Comparison of ENCODE assay signal across 11 cellular contexts in the genomic region with DNA sequence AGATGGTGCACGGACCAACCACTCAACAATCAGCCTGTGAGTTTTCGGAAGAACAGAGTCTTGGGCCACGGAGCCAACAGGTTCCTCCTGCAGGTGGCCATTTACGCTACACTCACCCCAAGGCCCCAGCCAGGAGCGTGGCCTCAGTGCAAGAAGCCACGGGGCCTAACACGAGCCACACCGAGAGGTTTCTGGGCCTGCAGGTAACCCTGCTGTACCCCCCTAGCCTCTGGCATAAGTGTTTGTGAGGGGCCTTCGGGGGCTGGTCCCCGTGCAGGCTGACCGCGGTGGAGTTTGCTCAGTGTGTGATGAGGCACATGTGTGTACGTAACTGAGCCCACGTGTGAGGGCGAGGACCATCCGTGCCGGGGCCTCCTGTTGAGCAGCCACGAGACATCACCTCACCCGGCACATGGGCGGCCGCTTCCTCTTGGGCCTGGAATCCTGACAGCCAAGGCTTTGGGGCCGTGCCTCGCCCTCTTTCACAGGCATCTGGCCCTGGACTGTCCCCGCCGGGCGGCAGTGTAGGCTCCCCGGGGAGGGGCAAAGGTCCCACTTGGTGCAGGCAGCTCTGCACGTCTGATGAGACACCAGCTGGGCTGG.
DNase-seq lines count a peak whose midpoint lies in the region; ATAC-seq and TF ChIP-seq lines count a peak whose summit lies in the region.
"Had no signal": no experiment of that assay in that cellular context is flagged by ENCODE, and none has a peak within 500 bp of the region (broad histone marks: within the 10 kb centered on the region; RNA-seq: fewer than 3 reads in every experiment).

No MANE protein-coding gene starts in this region.

- H3K4me3 ChIP-seq in stomach: peak overlapping the region in 2 of 4 donors; percentile 5 to 13
- H3K4me3 ChIP-seq: A549 had no signal

- no peak for TF ChIP-seq EP300 in stomach (IDR thresholded peaks at IDR 0.05)

- H3K27me3 Mint-ChIP-seq in IgD-negative memory B cell: peaks cover 3% of the 10 kb centered on the region

- no peaks in the 10 kb centered on the region for H3K36me3 Mint-ChIP-seq in IgD-negative memory B cell

- DNase-seq in NOMO-1 treated with DMSO at 0.1 percent for 48 hours (lab: John Stamatoyannopoulos, UW; ENCODE audit: unreplicated experiment): peak; percentile 24
- DNase-seq in NOMO-1 (lab: John Stamatoyannopoulos, UW; ENCODE audit: unreplicated experiment in 2 of 2): no peak
- peak; percentile 25 for DNase-seq in stomach
- no peak for DNase-seq in effector CD8-positive, alpha-beta T cell (lab: John Stamatoyannopoulos, UW)
- no peak for DNase-seq in NCI-H524 treated with DMSO at 0.1 percent for 48 hours (lab: John Stamatoyannopoulos, UW)
- no peak for DNase-seq in GDM1 (lab: John Stamatoyannopoulos, UW)

- peaks cover 17 to 26% (median 18%) of the 10 kb centered on the region in 3 donors for H3K4me1 Mint-ChIP-seq in IgD-negative memory B cell

- no peaks in the 10 kb centered on the region for H3K9me3 ChIP-seq in stomach
- H3K9me3 ChIP-seq: A549 had no signal

- intact Hi-C loops in stomach (cut with DNase I; ENCODE audit: low total_unique reads): no loop called here

- peak overlapping the region; percentile 50 to 96 (median 75) for H3K27ac Mint-ChIP-seq in IgD-negative memory B cell
- H3K27ac Mint-ChIP-seq: nephron had no signal

- no peaks in the 10 kb centered on the region for H3K36me3 ChIP-seq in stomach

- no peak for TF ChIP-seq POLR2A in stomach (IDR thresholded peaks at IDR 0.05)

- peak overlapping the region; percentile 64 to 93 (median 88) for H3K4me3 Mint-ChIP-seq in IgD-negative memory B cell
- H3K4me3 Mint-ChIP-seq: nephron had no signal

- ATAC-seq in esophagus mucosa: peak; percentile 36
- ATAC-seq: A549 had no signal

- H3K27ac ChIP-seq in stomach: peak overlapping the region in 2 of 5 donors; percentile 42 to 55
- H3K27ac ChIP-seq: A549, dorsolateral prefrontal cortex had no signal

- H3K4me1 ChIP-seq in stomach: peaks cover 0 to 26% (median 7%) of the 10 kb centered on the region in 4 donors
- H3K4me1 ChIP-seq: A549 had no signal

- peaks cover 0 to 4% (median 0%) of the 10 kb centered on the region in 3 donors for H3K27me3 ChIP-seq in stomach
- H3K27me3 ChIP-seq: dorsolateral prefrontal cortex had no signal

- H3K9me3 Mint-ChIP-seq in IgD-negative memory B cell: no peaks in the 10 kb centered on the region
- H3K9me3 Mint-ChIP-seq: nephron had no signal

- TF ChIP-seq CTCF in stomach (IDR thresholded peaks at IDR 0.05): no peak

- WGBS in stomach, 5 donors: 60 to 81% (median 81%) methylated on average over 1 to 28 of the region's 28 CpGs

Comparison
In these comparisons a context has a peak if more than half of its experiments do, and no peak if none do; other contexts are left out.
1. DNase-seq: peak in NOMO-1 treated with DMSO at 0.1 percent for 48 hours (single experiment) and stomach (single experiment); none in NOMO-1 (0 of 2), effector CD8-positive, alpha-beta T cell (single experiment), NCI-H524 treated with DMSO at 0.1 percent for 48 hours (single experiment) and GDM1 (single experiment).